Comparison of ENCODE assay signal across 11 cellular contexts in the genomic region with DNA sequence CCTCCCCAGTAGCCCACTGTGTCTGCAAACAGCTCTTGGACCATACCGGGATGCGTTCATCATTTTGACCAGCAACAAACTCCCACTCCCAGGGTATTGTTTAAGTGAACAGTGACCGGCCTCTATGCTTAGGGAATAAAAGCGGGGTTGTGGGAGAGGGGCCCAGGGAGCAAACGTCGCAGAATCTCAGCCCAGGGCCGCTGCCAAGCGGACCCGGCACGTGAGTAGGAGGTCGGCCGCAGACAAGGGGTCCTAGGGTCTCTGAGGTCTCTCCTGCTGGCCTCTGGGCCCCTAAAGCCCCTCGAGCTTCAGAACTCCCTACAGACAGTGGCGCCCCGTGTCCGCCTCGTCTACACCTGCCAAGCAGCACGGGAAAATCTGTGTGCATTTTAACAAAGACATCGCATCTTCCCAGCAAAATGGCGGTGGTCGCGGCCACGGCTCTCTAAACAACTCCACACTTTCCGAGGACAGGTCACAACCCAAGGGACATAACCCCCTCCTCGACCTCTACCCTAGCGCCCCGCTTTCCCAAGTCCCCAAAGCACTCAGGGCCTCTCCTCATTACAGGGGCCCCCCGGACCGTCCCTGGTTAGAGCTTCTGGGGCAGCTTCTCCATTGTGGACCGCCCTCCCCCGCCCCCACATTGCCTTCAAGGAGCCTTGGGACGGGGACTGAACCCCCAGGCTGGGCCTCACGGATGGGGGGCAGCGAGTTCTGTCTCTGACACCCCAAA. TPM values are rescaled to one million over a fixed set of nuclear protein-coding genes. Genes with fewer than 3 reads are reported as not detected.
DNase-seq lines count a peak whose midpoint lies in the region; ATAC-seq and TF ChIP-seq lines count a peak whose summit lies in the region.
"Had no signal": no experiment of that assay in that cellular context is flagged by ENCODE, and none has a peak within 500 bp of the region (broad histone marks: within the 10 kb centered on the region; RNA-seq: fewer than 3 reads in every experiment).

No MANE protein-coding gene starts in this region.

- no peak overlapping the region for H2AK5ac ChIP-seq in IMR-90 (ENCODE audit: low read depth, low read length)

- ATAC-seq in IMR-90 (ENCODE audit: low read depth) (no peak), natural killer cell (no peak), GM21390 (IDR thresholded peaks at IDR 0.05; ENCODE audit: unreplicated experiment) (no peak), HG02973 (IDR thresholded peaks at IDR 0.05; ENCODE audit: unreplicated experiment) (no peak)

- H3K27ac Mint-ChIP-seq in MCF 10A (ENCODE audit: low read depth, unreplicated experiment), result peak overlapping the region; percentile 57
- peak overlapping the region in 1 of 2 donors; percentile 73 for H3K27ac Mint-ChIP-seq in natural killer cell

- no peak for TF ChIP-seq CTCF in C4-2B (conservative IDR thresholded peaks at IDR 0.05)
- no peak for TF ChIP-seq CTCF in IMR-90 (conservative IDR thresholded peaks at IDR 0.05; ENCODE audit: low read depth, low read length)
- no peak for TF ChIP-seq CTCF in MCF 10A (IDR thresholded peaks at IDR 0.05; ENCODE audit: unreplicated experiment)
- TF ChIP-seq CTCF in natural killer cell (IDR thresholded peaks at IDR 0.05), result no peak
- no peak for TF ChIP-seq CTCF in GM13977 (IDR thresholded peaks at IDR 0.05; ENCODE audit: extremely low read depth, insufficient read depth, missing control alignments)

- 0 out of 2 replicates have a peak, but pooled peaks cover 8% of the 10 kb centered on the region for H4K20me1 ChIP-seq in IMR-90 (ENCODE audit: insufficient read depth, low read length)

- peak overlapping the region; percentile 23; the same call in 1 of the 2 replicates for H4K91ac ChIP-seq in IMR-90 (ENCODE audit: insufficient read depth, low read depth, low read length)

- dilution Hi-C loops in IMR-90 (cut with HindIII; ENCODE audit: low sequenced_read_pairs, unreplicated experiment), result no loop called here

- in situ Hi-C loops in IMR-90 (cut with MboI; ENCODE audit: low sequenced_read_pairs), result no loop called here
- in situ Hi-C loops in GM13977 (cut with MboI; ENCODE audit: low pct_unique_long_range_greater_than_20kb, low sequenced_read_pairs, unreplicated experiment), result no loop called here

- H4K8ac ChIP-seq in IMR-90 (ENCODE audit: low read depth in 2 of 2, low read length in 2 of 2), result peak overlapping the region; percentile 69 to 94; a peak in 3 of 4 replicates

- intact Hi-C loops in IMR-90 (cut with micrococcal nuclease) (no loop called here), MCF 10A (cut with micrococcal nuclease) (no loop called here), natural killer cell (cut with micrococcal nuclease) (no loop called here), posterior vena cava (cut with DNase I) (loop anchor here in 1 of 2 donors (5.0 kb wide), 1 partner anchor 167 kb away; a partner anchor contains a TSS)

- H2BK120ac ChIP-seq in IMR-90 (ENCODE audit: low read depth, low read length), result peak overlapping the region; percentile 52; the same call in 1 of the 2 replicates

- no peak overlapping the region for H3K56ac ChIP-seq in IMR-90 (ENCODE audit: extremely low read depth, insufficient read depth, low read length)

- no peak for TF ChIP-seq RAD21 in IMR-90 (IDR thresholded peaks at IDR 0.05; ENCODE audit: low read length)

- H3K9ac ChIP-seq in IMR-90 (ENCODE audit: low read depth, low read length), result no peak overlapping the region

- peak overlapping the region; percentile 78 for H3K4me3 Mint-ChIP-seq in MCF 10A (ENCODE audit: unreplicated experiment)
- peak overlapping the region; percentile 61 for H3K4me3 Mint-ChIP-seq in natural killer cell

- no peak overlapping the region; the same call in 1 of the 2 replicates for H2BK20ac ChIP-seq in IMR-90 (ENCODE audit: low read depth, low read length)

- peaks cover 11 to 31% of the 10 kb centered on the region in 2 experiments; a peak in 3 of 4 replicates for H3K79me1 ChIP-seq in IMR-90 (ENCODE audit: low read depth in 1 of 2, low read length in 2 of 2)

- no peaks in the 10 kb centered on the region for H3K36me3 ChIP-seq in IMR-90 (ENCODE audit: control insufficient read depth, insufficient read depth, low read length)

- no peak for TF ChIP-seq POLR2A in IMR-90 (IDR thresholded peaks at IDR 0.05; ENCODE audit: low read depth, low read length)

- peaks cover 13% of the 10 kb centered on the region for H3K4me1 Mint-ChIP-seq in MCF 10A (ENCODE audit: insufficient read depth, unreplicated experiment)
- H3K4me1 Mint-ChIP-seq in natural killer cell, result peaks cover 15 to 50% of the 10 kb centered on the region in 2 donors

- no peaks in the 10 kb centered on the region for H3K36me3 Mint-ChIP-seq in MCF 10A (ENCODE audit: insufficient read depth, unreplicated experiment)
- no peaks in the 10 kb centered on the region for H3K36me3 Mint-ChIP-seq in natural killer cell

- H2AFZ ChIP-seq in IMR-90 (replicated peaks; ENCODE audit: low read length, poor library complexity), result peak overlapping the region; percentile 88

- H3K18ac ChIP-seq in IMR-90 (ENCODE audit: low read depth, low read length), result no peak overlapping the region

- WGBS in IMR-90 (ENCODE audit: extremely low coverage in 2 of 2, insufficient read length in 1 of 2), 2 experiments, result 47% methylated on average over 13 of the region's 34 CpGs; no CpG with 5 or more reads in 1 of the 2 experiments

- CTCF ChIA-PET in IMR-90 (lab: Yijun Ruan, JAX) (no interaction called here), MCF 10A (lab: Yijun Ruan, JAX) (interaction anchor here (0.7 to 1.3 kb wide), 2 partner anchors 14 to 185 kb away, joined by 3 read pairs; no protein-coding TSS in a partner anchor)

- POLR2A ChIA-PET in IMR-90 (lab: Charles Lee; ENCODE audit: unreplicated experiment), result no interaction called here
- POLR2A ChIA-PET in MCF 10A (lab: Yijun Ruan, JAX), result no interaction called here

- H3K4me2 ChIP-seq in IMR-90 (ENCODE audit: low read depth, low read length), result no peak overlapping the region; the same call in 1 of the 2 replicates

- peak overlapping the region; percentile 75; the same call in 1 of the 2 replicates for H4K5ac ChIP-seq in IMR-90 (ENCODE audit: low read depth, low read length)

- H3K4me3 ChIP-seq in IMR-90 (ENCODE audit: insufficient read depth, low read depth, low read length), result no peak overlapping the region

- peak overlapping the region; percentile 98 for H3K27ac ChIP-seq in C4-2B
- no peak overlapping the region for H3K27ac ChIP-seq in IMR-90 (ENCODE audit: insufficient read depth, low read length)

- no peak overlapping the region for H3K14ac ChIP-seq in IMR-90 (replicated peaks; ENCODE audit: low read depth, low read length)

- H2AK9ac ChIP-seq in IMR-90 (replicated peaks; ENCODE audit: low read depth, low read length, poor library complexity), result peak overlapping the region; percentile 96

- H3K9me1 ChIP-seq in IMR-90 (ENCODE audit: insufficient read depth, low read length), result peaks cover 5% of the 10 kb centered on the region; the same call in 1 of the 2 replicates

- H2BK5ac ChIP-seq in IMR-90 (ENCODE audit: low read depth, low read length, poor library complexity, severe bottlenecking), result no peak overlapping the region

- H3K23ac ChIP-seq in IMR-90 (ENCODE audit: low read depth, low read length), result 0 out of 2 replicates have a peak overlapping the region, but pooled peaks have one; percentile 39

- peak overlapping the region; percentile 63 for H3K4ac ChIP-seq in IMR-90 (ENCODE audit: low read depth, low read length)

- H3K27me3 Mint-ChIP-seq in MCF 10A (ENCODE audit: insufficient read depth, unreplicated experiment) (no peaks in the 10 kb centered on the region), natural killer cell (ENCODE audit: low read depth in 2 of 2) (peaks cover 38 to 45% of the 10 kb centered on the region in 2 donors)

- H3K27me3 ChIP-seq in IMR-90 (ENCODE audit: control insufficient read depth, insufficient read depth, low read length), result no peaks in the 10 kb centered on the region

- no TSS peak for BruUV-seq in IMR-90 (replicated peaks; lab: Mats Ljungman, UMichigan)
- no TSS peak for BruUV-seq in MCF 10A (replicated peaks; lab: Mats Ljungman, UMichigan)

- peaks cover 12% of the 10 kb centered on the region for H3K4me1 ChIP-seq in IMR-90 (ENCODE audit: control insufficient read depth, insufficient read depth, low read length)

- no peak overlapping the region; the same call in 2 of the 3 replicates for H2BK15ac ChIP-seq in IMR-90 (ENCODE audit: low read depth, low read length)

- DNase-seq in IMR-90 (no peak), MCF 10A (ENCODE audit: unreplicated experiment) (no peak), natural killer cell (no peak), posterior vena cava (ENCODE audit: low spot score) (no peak), GM13977 (ENCODE audit: low spot score) (no peak)

- no peaks in the 10 kb centered on the region for H3K9me3 ChIP-seq in IMR-90 (ENCODE audit: control insufficient read depth, insufficient read depth, low read length)

- H3K9me3 Mint-ChIP-seq in MCF 10A (ENCODE audit: unreplicated experiment) (no peaks in the 10 kb centered on the region), natural killer cell (no peaks in the 10 kb centered on the region)

TF ChIP-seq in IMR-90, 13 proteins besides CTCF, POLR2A, EP300 and RAD21 (continues in another document):
- TF ChIP-seq SMC3 (IDR thresholded peaks at IDR 0.05; ENCODE audit: low read depth, low read length), result no peak

RNA-seq across cellular contexts. Expression of a gene that starts 3.9 kb away (rescaled TPM):
- total RNA-seq in IMR-90 (2012; rRNA removed) (25.6 and 32.3 TPM in 2 replicates), MCF 10A (2022) (21.5 and 32.8 TPM in 2 replicates), natural killer cell (1 to 10 TPM in 1 of 3 donors, under 1 TPM in 2; 0.25 to 1.2 (median 0.28) TPM), posterior vena cava (1 to 10 TPM; 3.3 to 6.2 TPM)
- 20.6 and 26.2 TPM in 2 replicates for polyA plus RNA-seq in IMR-90 (2012; rRNA removed)
- 18.9 and 29.8 TPM in 2 replicates for polyA plus RNA-seq in IMR-90 (2012; cell fraction: cytosol; rRNA removed)
- polyA plus RNA-seq in IMR-90 (2012; cell fraction: nucleus; rRNA removed; ENCODE audit: low replicate concordance), result 15.8 and 38.2 TPM in 2 replicates

RNA-seq across cellular contexts. Expression of a gene that starts 19.4 kb away (rescaled TPM):
- total RNA-seq in IMR-90 (2012; rRNA removed), result not detected in 2 replicates
- polyA plus RNA-seq in IMR-90 (2012; rRNA removed), result not detected in 2 replicates
- polyA plus RNA-seq in IMR-90 (2012; cell fraction: cytosol; rRNA removed), result not detected in 2 replicates
- 0.15 TPM in 1 of 2 replicates, not detected in the other for polyA plus RNA-seq in IMR-90 (2012; cell fraction: nucleus; rRNA removed; ENCODE audit: low replicate concordance)
- 0.26 and 0.27 TPM in 2 replicates for total RNA-seq in MCF 10A (2022)
- under 1 TPM in 2 of 3 donors, not detected in 1; 0.24 to 0.32 TPM for total RNA-seq in natural killer cell
- not detected for total RNA-seq in posterior vena cava
- total RNA-seq: mesenteric fat pad, OCI-LY7, urinary bladder had no signal
- polyA plus RNA-seq: urinary bladder had no signal

RNA-seq across cellular contexts. Expression of a gene that starts 40.3 kb away (rescaled TPM):
- total RNA-seq in IMR-90 (2012; rRNA removed), result 18.5 and 20.3 TPM in 2 replicates
- polyA plus RNA-seq in IMR-90 (2012; rRNA removed), result 31.3 and 31.5 TPM in 2 replicates
- polyA plus RNA-seq in IMR-90 (2012; cell fraction: cytosol; rRNA removed), result 27.1 and 36.8 TPM in 2 replicates
- polyA plus RNA-seq in IMR-90 (2012; cell fraction: nucleus; rRNA removed; ENCODE audit: low replicate concordance), result 46.2 and 142 TPM in 2 replicates
- total RNA-seq in MCF 10A (2022), result 26.0 and 26.7 TPM in 2 replicates
- 10 to 100 TPM; 23.0 to 28.7 (median 26.4) TPM for total RNA-seq in natural killer cell
- 10 to 100 TPM; 13.3 to 15.1 TPM for total RNA-seq in posterior vena cava

RNA-seq across cellular contexts. Expression of a gene that starts 45.4 kb away (rescaled TPM):
- total RNA-seq in IMR-90 (2012; rRNA removed) (464 and 593 TPM in 2 replicates), MCF 10A (2022) (395 and 505 TPM in 2 replicates), natural killer cell (100 to 1,000 TPM; 276 to 295 (median 291) TPM), posterior vena cava (100 to 1,000 TPM; 260 to 267 TPM)
- polyA plus RNA-seq in IMR-90 (2012; rRNA removed), result 354 and 391 TPM in 2 replicates
- polyA plus RNA-seq in IMR-90 (2012; cell fraction: cytosol; rRNA removed), result 183 and 246 TPM in 2 replicates
- 89.0 and 188 TPM in 2 replicates for polyA plus RNA-seq in IMR-90 (2012; cell fraction: nucleus; rRNA removed; ENCODE audit: low replicate concordance)
